16 cellular contexts compared by ENCODE assay signal in genomic region chr2:205768815-205769493, GRCh38.
DNase-seq lines count a peak whose midpoint lies in the region; ATAC-seq, FAIRE-seq and TF ChIP-seq lines count a peak whose summit lies in the region.
"Had no signal": no experiment of that assay in that cellular context is flagged by ENCODE, and none has a peak within 500 bp of the region (broad histone marks: within the 10 kb centered on the region; RNA-seq: fewer than 3 reads in every experiment).

No MANE protein-coding gene starts in this region.

- H4K20me1 ChIP-seq in osteoblast (ENCODE audit: insufficient read depth, low read length) = no peaks in the 10 kb centered on the region

- H3K27ac ChIP-seq in A549 (peak overlapping the region; percentile 56 to 72; a peak in 4 of 6 replicates), RWPE1 (peak overlapping the region; percentile 16; the same call in 1 of the 2 replicates), esophagus squamous epithelium (peak overlapping the region in 3 of 4 donors; percentile 43 to 75 (median 72)), osteoblast (ENCODE audit: low read depth, low read length) (peak overlapping the region; percentile 45)
- H3K27ac ChIP-seq: HL-60, skin epidermis had no signal

- no peak overlapping the region for H3K4me3 ChIP-seq in A549
- H3K4me3 ChIP-seq in esophagus squamous epithelium = no peak overlapping the region
- H3K4me3 ChIP-seq in osteoblast (ENCODE audit: insufficient read depth, low read length) = no peak overlapping the region
- H3K4me3 ChIP-seq: skin epidermis had no signal

- CTCF ChIA-PET in A549 (lab: Yijun Ruan, JAX) = interaction anchor here (0.9 to 1.6 kb wide), 4 partner anchors 10 to 157 kb away, joined by 3 to 9 read pairs (median 4); no protein-coding TSS in a partner anchor
- CTCF ChIA-PET in RWPE1 (lab: Yijun Ruan, JAX) = no interaction called here

- H2AFZ ChIP-seq in osteoblast (ENCODE audit: low read length) = no peak overlapping the region

- no peak for TF ChIP-seq EP300 in A549 (IDR thresholded peaks at IDR 0.05)

- intact Hi-C loops in esophagus squamous epithelium (cut with DNase I) = loop anchor here (5.0 kb wide), 1 partner anchor 118 kb away; no protein-coding TSS in a partner anchor

- no peak for ATAC-seq in A549
- ATAC-seq in GM21825 (IDR thresholded peaks at IDR 0.05; ENCODE audit: unreplicated experiment) = no peak
- ATAC-seq: naive thymus-derived CD4-positive, alpha-beta T cell; WTC11 had no signal

- H3K4me1 ChIP-seq in A549 (peaks cover 63% of the 10 kb centered on the region), esophagus squamous epithelium (peaks cover 6 to 65% (median 29%) of the 10 kb centered on the region in 3 donors), osteoblast (ENCODE audit: insufficient read depth, low read length) (peaks cover 18% of the 10 kb centered on the region)

- peak overlapping the region; percentile 22; the same call in 2 of the 3 replicates for H3K4me2 ChIP-seq in A549
- H3K4me2 ChIP-seq in osteoblast (ENCODE audit: insufficient read depth, low read length) = peak overlapping the region; percentile 38

- TF ChIP-seq POLR2A in A549 (IDR thresholded peaks at IDR 0.05; ENCODE audit: low read length) (no peak), esophagus squamous epithelium (IDR thresholded peaks at IDR 0.05) (no peak)

- DNase-seq in A549 (ENCODE audit: low read depth in 1 of 2, low spot score in 1 of 2) (no peak), RWPE1 (ENCODE audit: low spot score) (no peak), esophagus squamous epithelium (lab: John Stamatoyannopoulos, UW) (no peak), osteoblast (ENCODE audit: insufficient read length, low spot score, missing footprints) (no peak), pons (ENCODE audit: low spot score) (no peak), NCI-H187 (lab: John Stamatoyannopoulos, UW) (no peak)
- no peak for DNase-seq in activated CD4-positive, CD25-positive, alpha-beta regulatory T cell treated with anti-CD3 and anti-CD28 coated beads, Interleukin-2, amount 50 U/mL, for 72 hours
- DNase-seq: activated naive CD8-positive, alpha-beta T cell treated with anti-CD3 and anti-CD28 coated beads for 36 hours; kidney; naive thymus-derived CD4-positive, alpha-beta T cell had no signal

- no peaks in the 10 kb centered on the region for H3K79me2 ChIP-seq in osteoblast (ENCODE audit: insufficient read depth, low read length)

- TF ChIP-seq CTCF in A549 (IDR thresholded peaks at IDR 0.05) (no peak), RWPE1 (conservative IDR thresholded peaks at IDR 0.05; ENCODE audit: low read depth) (no peak), esophagus squamous epithelium (IDR thresholded peaks at IDR 0.05) (no peak), osteoblast (IDR thresholded peaks at IDR 0.05; ENCODE audit: extremely low read depth, low read depth, low read length) (no peak)

- no peak for FAIRE-seq in A549 (lab: Jason Lieb, UNC)
- FAIRE-seq: frontal cortex, H1, kidney had no signal

- peaks cover 0 to 25% (median 0%) of the 10 kb centered on the region in 3 donors for H3K36me3 ChIP-seq in esophagus squamous epithelium
- H3K36me3 ChIP-seq in osteoblast (ENCODE audit: insufficient read depth, low read length) = peaks cover 65% of the 10 kb centered on the region

- H3K9me3 ChIP-seq in A549 = no peaks in the 10 kb centered on the region
- no peaks in the 10 kb centered on the region for H3K9me3 ChIP-seq in esophagus squamous epithelium
- no peaks in the 10 kb centered on the region for H3K9me3 ChIP-seq in osteoblast (ENCODE audit: low read depth, low read length)

- POLR2A ChIA-PET in A549 (lab: Yijun Ruan, JAX) = no interaction called here
- POLR2A ChIA-PET in RWPE1 (lab: Yijun Ruan, JAX; ENCODE audit: low non-redundant PET) = no interaction called here

- 74% methylated on average over 4 of the region's 4 CpGs for WGBS in A549 (ENCODE audit: missing lambda C conversion rate)
- WGBS in esophagus squamous epithelium, 2 donors = 56 to 69% methylated on average over 4 of the region's 4 CpGs

- no peak for TF ChIP-seq RAD21 in A549 (conservative IDR thresholded peaks at IDR 0.05 in 1 of 2, IDR thresholded peaks at IDR 0.05 in 1 of 2)

- H3K27me3 ChIP-seq in esophagus squamous epithelium (no peaks in the 10 kb centered on the region), osteoblast (ENCODE audit: insufficient read depth, low read length) (no peaks in the 10 kb centered on the region)

TF ChIP-seq in A549, 52 proteins besides CTCF, POLR2A, EP300 and RAD21:
- no peak for TF ChIP-seq HOXA7 (CRISPR knock-in tag; IDR thresholded peaks at IDR 0.05)
- no peak for TF ChIP-seq KDM1A (IDR thresholded peaks at IDR 0.05; ENCODE audit: low read depth)
- no peak for TF ChIP-seq POLR2AphosphoS2 (conservative IDR thresholded peaks at IDR 0.05; ENCODE audit: low read length)
- no peak for TF ChIP-seq E2F6 (IDR thresholded peaks at IDR 0.05; ENCODE audit: borderline replicate concordance, low read depth)

Comparison
In these comparisons a context has a peak if more than half of its experiments do, and no peak if none do; other contexts are left out.
1. H3K27ac ChIP-seq: peak in every context shown above with its lines; median percentile 72 in esophagus squamous epithelium; 64 in A549; 45 in osteoblast; 16 in RWPE1.